12 cellular contexts compared by ENCODE assay signal in genomic region chr16:3189869-3190268, GRCh38. TPM values are rescaled to one million over a fixed set of nuclear protein-coding genes. Genes with fewer than 3 reads are reported as not detected.
DNase-seq lines count a peak whose midpoint lies in the region; ATAC-seq, FAIRE-seq and TF ChIP-seq lines count a peak whose summit lies in the region.
"Had no signal": no experiment of that assay in that cellular context is flagged by ENCODE, and none has a peak within 500 bp of the region (broad histone marks: within the 10 kb centered on the region; RNA-seq: fewer than 3 reads in every experiment).

No MANE protein-coding gene starts in this region.

- no peak overlapping the region for H2AFZ ChIP-seq in astrocyte (ENCODE audit: low read depth, low read length)

- peaks cover 37% of the 10 kb centered on the region for H3K27me3 ChIP-seq in CD4-positive, CD25-positive, alpha-beta regulatory T cell (ENCODE audit: control insufficient read depth, insufficient read depth, low read length)
- H3K27me3 ChIP-seq in HUES64 (ENCODE audit: insufficient read depth, low read length): peaks cover 48% of the 10 kb centered on the region
- H3K27me3 ChIP-seq in astrocyte (ENCODE audit: insufficient read depth, low read length): peaks cover 6% of the 10 kb centered on the region

- peaks cover 4% of the 10 kb centered on the region for H3K36me3 Mint-ChIP-seq in CD4-positive, CD25-positive, alpha-beta regulatory T cell
- no peaks in the 10 kb centered on the region for H3K36me3 Mint-ChIP-seq in astrocyte (ENCODE audit: low read depth, unreplicated experiment)

- no peak for DNase-seq in CD4-positive, CD25-positive, alpha-beta regulatory T cell
- DNase-seq in astrocyte (ENCODE audit: low read depth) (no peak), NOMO-1 treated with DMSO at 0.1 percent for 48 hours (lab: John Stamatoyannopoulos, UW; ENCODE audit: unreplicated experiment) (no peak), HEK293T (ENCODE audit: extremely low spot score) (no peak), NCI-H2081 (lab: John Stamatoyannopoulos, UW) (no peak)
- DNase-seq in stimulated activated CD4-positive, alpha-beta T cell treated with anti-CD3 and anti-CD28 coated beads, Interleukin-4, amount 100 ng/mL, for 24 hours: no peak
- DNase-seq: gastrocnemius medialis, KG1, NCI-H526 treated with DMSO at 0.1 percent for 48 hours had no signal

- no peaks in the 10 kb centered on the region for H3K79me2 ChIP-seq in astrocyte (ENCODE audit: insufficient read depth, low read length)

- H3K27ac Mint-ChIP-seq in CD4-positive, CD25-positive, alpha-beta regulatory T cell: peak overlapping the region in 2 of 3 donors; percentile 86 to 98
- H3K27ac Mint-ChIP-seq in astrocyte (ENCODE audit: unreplicated experiment): peak overlapping the region; percentile 87

- H3K4me1 ChIP-seq in CD4-positive, CD25-positive, alpha-beta regulatory T cell (ENCODE audit: control insufficient read depth, insufficient read depth, low read length, poor library complexity, severe bottlenecking): peaks cover 38% of the 10 kb centered on the region
- peaks cover 3% of the 10 kb centered on the region; the same call in 1 of the 2 replicates for H3K4me1 ChIP-seq in HUES64 (ENCODE audit: insufficient read depth, low read length)
- peaks cover 12% of the 10 kb centered on the region for H3K4me1 ChIP-seq in astrocyte (ENCODE audit: insufficient read depth, low read length)
- H3K4me1 ChIP-seq in mesodermal cell (ENCODE audit: control insufficient read depth, insufficient read depth, low read length, poor library complexity, severe bottlenecking): no peaks in the 10 kb centered on the region

- FAIRE-seq in astrocyte (lab: Jason Lieb, UNC): no peak

- no peaks in the 10 kb centered on the region for H3K36me3 ChIP-seq in CD4-positive, CD25-positive, alpha-beta regulatory T cell (ENCODE audit: control insufficient read depth, insufficient read depth, low read length)
- H3K36me3 ChIP-seq in HUES64 (ENCODE audit: insufficient read depth, low read length) (no peaks in the 10 kb centered on the region), astrocyte (ENCODE audit: insufficient read depth, low read length) (no peaks in the 10 kb centered on the region), mesodermal cell (ENCODE audit: control insufficient read depth, insufficient read depth, low read length) (no peaks in the 10 kb centered on the region)
- H3K36me3 ChIP-seq: gastrocnemius medialis had no signal

- H4K20me1 ChIP-seq in astrocyte (ENCODE audit: insufficient read depth, low read length): no peaks in the 10 kb centered on the region

- no peak for TF ChIP-seq CTCF in astrocyte (IDR thresholded peaks at IDR 0.05; ENCODE audit: insufficient read depth, low read depth, low read length)

- H3K27ac ChIP-seq in CD4-positive, CD25-positive, alpha-beta regulatory T cell (ENCODE audit: insufficient read depth, low read length, poor library complexity, severe bottlenecking): no peak overlapping the region
- no peak overlapping the region for H3K27ac ChIP-seq in HUES64 (ENCODE audit: low read depth, low read length)
- no peak overlapping the region for H3K27ac ChIP-seq in astrocyte (ENCODE audit: low read depth, low read length)
- no peak overlapping the region for H3K27ac ChIP-seq in mesodermal cell (ENCODE audit: low read depth, low read length, severe bottlenecking)
- H3K27ac ChIP-seq: gastrocnemius medialis had no signal

- WGBS in HUES64: 6% methylated on average over 7 of the region's 11 CpGs
- WGBS in mesodermal cell (ENCODE audit: insufficient coverage in 2 of 2), 2 experiments: 5 to 16% methylated on average over 2 to 6 of the region's 11 CpGs

- H3K4me3 ChIP-seq in CD4-positive, CD25-positive, alpha-beta regulatory T cell (ENCODE audit: low read depth, low read length): peak overlapping the region; percentile 13
- H3K4me3 ChIP-seq in HUES64 (ENCODE audit: low read length) (peak overlapping the region; percentile 88), astrocyte (ENCODE audit: insufficient read depth, low read depth, low read length) (peak overlapping the region; percentile 74), mesodermal cell (ENCODE audit: extremely low read depth, insufficient read depth, low read length, poor library complexity, severe bottlenecking) (peak overlapping the region; percentile 64)

- no peaks in the 10 kb centered on the region for H3K9me3 ChIP-seq in CD4-positive, CD25-positive, alpha-beta regulatory T cell (ENCODE audit: control insufficient read depth in 2 of 2, low read length in 2 of 2)
- no peaks in the 10 kb centered on the region for H3K9me3 ChIP-seq in HUES64 (ENCODE audit: insufficient read depth, low read depth, low read length)
- H3K9me3 ChIP-seq in astrocyte (ENCODE audit: insufficient read depth, low read depth, low read length): no peaks in the 10 kb centered on the region
- H3K9me3 ChIP-seq in mesodermal cell (ENCODE audit: control insufficient read depth, low read length): no peaks in the 10 kb centered on the region

- peak overlapping the region; percentile 88 for H3K4me2 ChIP-seq in astrocyte (ENCODE audit: low read length)

- H3K27me3 Mint-ChIP-seq in CD4-positive, CD25-positive, alpha-beta regulatory T cell: peaks cover 92% of the 10 kb centered on the region
- H3K27me3 Mint-ChIP-seq in astrocyte (ENCODE audit: low read depth, unreplicated experiment): peaks cover 22% of the 10 kb centered on the region

- H3K9me3 Mint-ChIP-seq in CD4-positive, CD25-positive, alpha-beta regulatory T cell: peaks cover 0 to 16% (median 0%) of the 10 kb centered on the region in 7 donors
- peaks cover 9% of the 10 kb centered on the region for H3K9me3 Mint-ChIP-seq in astrocyte (ENCODE audit: unreplicated experiment)

- POLR2A ChIA-PET in HEK293T (lab: Yijun Ruan, JAX): interaction anchor here (1.5 to 3.6 kb wide), 3 partner anchors 39 to 93 kb away, joined by 6 to 18 read pairs (median 7); partner anchors contain the start of gene ZNF263

- ATAC-seq in CD4-positive, CD25-positive, alpha-beta regulatory T cell (ENCODE audit: low read depth in 2 of 2): no peak
- ATAC-seq: gastrocnemius medialis had no signal

- H3K4me3 Mint-ChIP-seq in CD4-positive, CD25-positive, alpha-beta regulatory T cell: peak overlapping the region; percentile 76 to 92 (median 82)
- peak overlapping the region; percentile 91 for H3K4me3 Mint-ChIP-seq in astrocyte (ENCODE audit: unreplicated experiment)

- CTCF ChIA-PET in HEK293T (lab: Yijun Ruan, JAX): no interaction called here

- H3K4me1 Mint-ChIP-seq in CD4-positive, CD25-positive, alpha-beta regulatory T cell: peaks cover 21 to 51% (median 33%) of the 10 kb centered on the region in 4 donors
- H3K4me1 Mint-ChIP-seq in astrocyte (ENCODE audit: low read depth, unreplicated experiment): no peaks in the 10 kb centered on the region

- H3K9ac ChIP-seq in HUES64 (ENCODE audit: low read depth, low read length) (no peak overlapping the region), astrocyte (ENCODE audit: low read length) (no peak overlapping the region)

TF ChIP-seq in HEK293T, 16 proteins besides CTCF, POLR2A, EP300 and RAD21:
- no peak for TF ChIP-seq NFRKB (IDR thresholded peaks at IDR 0.05)
- TF ChIP-seq ZNF384 (IDR thresholded peaks at IDR 0.05): no peak
- TF ChIP-seq FOXK2 (IDR thresholded peaks at IDR 0.05): no peak
- no peak for TF ChIP-seq LEF1 (IDR thresholded peaks at IDR 0.05; ENCODE audit: borderline replicate concordance)
- no peak for TF ChIP-seq ELF4 (IDR thresholded peaks at IDR 0.05)
- TF ChIP-seq SP1 (IDR thresholded peaks at IDR 0.05): no peak
- no peak for TF ChIP-seq TARDBP (IDR thresholded peaks at IDR 0.05)
- TF ChIP-seq L3MBTL2 (conservative IDR thresholded peaks at IDR 0.05): no peak
- no peak for TF ChIP-seq HDGF (IDR thresholded peaks at IDR 0.05; ENCODE audit: borderline replicate concordance)
- no peak for TF ChIP-seq PKNOX1 (IDR thresholded peaks at IDR 0.05)

RNA-seq across cellular contexts. Expression of gene OR1F1, which starts 1.9 kb away (rescaled TPM):
- not detected for total RNA-seq in CD4-positive, CD25-positive, alpha-beta regulatory T cell
- polyA plus RNA-seq in CD4-positive, CD25-positive, alpha-beta regulatory T cell: under 1 TPM in 3 of 4 donors, not detected in 1; 0.20 to 0.70 (median 0.61) TPM
- not detected for polyA plus RNA-seq in HUES64 (2013, experiment 1 of 2)
- not detected for polyA plus RNA-seq in HUES64 (2013, experiment 2 of 2)
- total RNA-seq in astrocyte: 0.32 TPM in 1 of 2 replicates, not detected in the other
- 0.33 TPM for polyA plus RNA-seq in mesodermal cell (2013, experiment 1 of 2)
- polyA plus RNA-seq in mesodermal cell (2013, experiment 2 of 2): 0.35 TPM
- total RNA-seq: gastrocnemius medialis, omental fat pad had no signal

RNA-seq across cellular contexts. Expression of gene ZNF200, which starts 45.1 kb away (rescaled TPM):
- 12.8 TPM for total RNA-seq in CD4-positive, CD25-positive, alpha-beta regulatory T cell
- 10 to 100 TPM; 15.3 to 24.5 (median 19.5) TPM for polyA plus RNA-seq in CD4-positive, CD25-positive, alpha-beta regulatory T cell
- 10.6 TPM for polyA plus RNA-seq in HUES64 (2013, experiment 1 of 2)
- polyA plus RNA-seq in HUES64 (2013, experiment 2 of 2): 9.1 TPM
- total RNA-seq in astrocyte: 8.6 and 9.2 TPM in 2 replicates
- polyA plus RNA-seq in mesodermal cell (2013, experiment 1 of 2): 7.9 TPM
- 7.7 TPM for polyA plus RNA-seq in mesodermal cell (2013, experiment 2 of 2)

RNA-seq across cellular contexts. Expression of gene ZNF213, which starts 55.0 kb away (rescaled TPM):
- total RNA-seq in CD4-positive, CD25-positive, alpha-beta regulatory T cell: 3.8 TPM
- polyA plus RNA-seq in CD4-positive, CD25-positive, alpha-beta regulatory T cell: 1 to 10 TPM; 1.9 to 2.3 (median 2.1) TPM
- polyA plus RNA-seq in HUES64 (2013, experiment 1 of 2): 5.7 TPM
- polyA plus RNA-seq in HUES64 (2013, experiment 2 of 2): 7.3 TPM
- total RNA-seq in astrocyte: 11.3 and 12.0 TPM in 2 replicates
- 10.0 TPM for polyA plus RNA-seq in mesodermal cell (2013, experiment 1 of 2)
- polyA plus RNA-seq in mesodermal cell (2013, experiment 2 of 2): 8.3 TPM

Comparison
In these comparisons a context has a peak if more than half of its experiments do, and no peak if none do; other contexts are left out.
1. H3K4me3 ChIP-seq: peak in every context shown above with its lines; median percentile 88 in HUES64; 74 in astrocyte; 64 in mesodermal cell; 13 in CD4-positive, CD25-positive, alpha-beta regulatory T cell.